8 cellular contexts compared by ENCODE assay signal in the genomic region with DNA sequence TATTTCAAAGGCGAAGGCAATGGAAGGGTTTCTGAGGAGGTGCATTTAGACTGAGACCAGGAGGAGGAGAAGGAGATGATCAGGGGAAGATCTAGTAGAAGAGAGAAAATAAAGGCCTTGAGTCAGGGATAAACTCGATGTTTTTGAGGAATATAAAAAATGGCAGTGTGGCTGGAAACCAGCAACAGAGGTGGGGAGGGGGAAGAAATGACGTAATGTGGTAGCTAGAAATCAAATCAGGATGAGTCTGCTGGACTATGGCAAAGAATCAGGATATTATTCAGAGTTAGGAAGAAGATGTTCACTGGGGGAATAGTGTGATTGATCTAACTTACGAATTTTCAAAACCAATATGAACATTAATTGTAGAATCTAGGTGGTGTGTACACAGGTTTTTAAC.
"Had no signal": no experiment of that assay in that cellular context is flagged by ENCODE, and none has a peak within 500 bp of the region (broad histone marks: within the 10 kb centered on the region; RNA-seq: fewer than 3 reads in every experiment).

No MANE protein-coding gene starts in this region.

- H3K27ac ChIP-seq: GM23248, KMS-11 had no signal

- H3K4me1 ChIP-seq: HAP-1 had no signal

- ATAC-seq: HCT116 had no signal

- H3K9ac ChIP-seq: GM23248, KMS-11 had no signal

- DNase-seq: GM23248, GOT3, KBM-7 had no signal

- H3K9me3 ChIP-seq: HAP-1 had no signal

- H3K4me2 ChIP-seq: KMS-11 had no signal

- H3K36me3 ChIP-seq: HAP-1 had no signal

- H2AFZ ChIP-seq: GM23248 had no signal

- H3K4me3 ChIP-seq: GM23248, HAP-1 had no signal

- FAIRE-seq: H54, HTR-8/SVneo had no signal
